In genomic region chr7:99415513-99416127, GRCh38 we compare ENCODE assay signal across 6 cellular contexts. TPM values are rescaled to one million over a fixed set of nuclear protein-coding genes. Genes with fewer than 3 reads are reported as not detected.
DNase-seq lines count a peak whose midpoint lies in the region; TF ChIP-seq lines count a peak whose summit lies in the region.
"Not testable (repeated sequence)": the region's sequence is repeated elsewhere in the genome, so short reads cannot be mapped to it uniquely, and the experiment has no call there.

No MANE protein-coding gene starts in this region.

- CTCF ChIA-PET in A673 (lab: Charles Lee), result not testable (repeated sequence)

- H3K36me3 Mint-ChIP-seq in neural crest cell (ENCODE audit: low read depth), result peaks cover 37% of the 10 kb centered on the region

- not testable (repeated sequence) for BruUV-seq in A673 (replicated peaks; lab: Mats Ljungman, UMichigan)

- intact Hi-C loops in A673 (cut with micrococcal nuclease; ENCODE audit: unreplicated experiment), result not testable (repeated sequence)

- H3K4me3 Mint-ChIP-seq in neural crest cell, result peak overlapping the region; percentile 56

- H3K4me1 ChIP-seq in A673 (ENCODE audit: insufficient read depth, low read length, poor library complexity, severe bottlenecking); HAP-1: not testable (repeated sequence)

- POLR2A ChIA-PET in A673 (lab: Charles Lee; ENCODE audit: low non-redundant PET), result interaction anchor here (0.6 kb wide), 1 partner anchor 298 kb away, joined by 3 read pairs; no protein-coding TSS in a partner anchor

- TF ChIP-seq CTCF in A673 (conservative IDR thresholded peaks at IDR 0.05; ENCODE audit: low read depth, low read length), result peak; percentile 55
- TF ChIP-seq CTCF in fibroblast of villous mesenchyme (IDR thresholded peaks at IDR 0.05; ENCODE audit: insufficient read depth, low read depth, low read length), result peak; percentile 74
- TF ChIP-seq CTCF in neural crest cell (conservative IDR thresholded peaks at IDR 0.05), result peak; percentile 70

- DNase-seq in A673 (ENCODE audit: low spot score) (peak; percentile 53), HAP-1 (ENCODE audit: low spot score in 2 of 2) (peak; percentile 31 to 75), fibroblast of villous mesenchyme (ENCODE audit: low read depth) (peak; percentile 64), neural crest cell (ENCODE audit: low read depth, low spot score) (peak; percentile 60)
- peak; percentile 11 for DNase-seq in NK-92 treated with Interleukin-12 subunit alpha and Interleukin-12 subunit beta, amount 100 ng/mL, for 24 hours (lab: John Stamatoyannopoulos, UW)
- peak; percentile 72 for DNase-seq in activated effector memory CD4-positive, alpha-beta T cell treated with anti-CD3 and anti-CD28 coated beads, Interleukin-2, amount 50 U/mL, for 16 hours

- not testable (repeated sequence) for H3K27ac ChIP-seq in A673 (ENCODE audit: low read depth, low read length, poor library complexity, severe bottlenecking)

- in situ Hi-C loops in HAP-1 (cut with MboI; ENCODE audit: low sequenced_read_pairs), result not testable (repeated sequence)

- not testable (repeated sequence) for H3K4me1 Mint-ChIP-seq in neural crest cell

- not testable (repeated sequence) for H3K4me3 ChIP-seq in A673 (ENCODE audit: low read depth, low read length, poor library complexity, severe bottlenecking); HAP-1; fibroblast of villous mesenchyme (ENCODE audit: low read depth, low read length)

- H3K36me3 ChIP-seq in A673 (ENCODE audit: insufficient read depth, low read length, poor library complexity, severe bottlenecking) (peaks cover 92% of the 10 kb centered on the region), HAP-1 (replicated peaks) (peaks cover 85% of the 10 kb centered on the region)

- H3K27ac Mint-ChIP-seq in neural crest cell (ENCODE audit: unreplicated experiment), result not testable (repeated sequence)

- not testable (repeated sequence) for H3K27me3 ChIP-seq in A673 (replicated peaks; ENCODE audit: insufficient read depth, low read depth, low read length, poor library complexity); HAP-1 (ENCODE audit: low read depth)

- H3K9me3 Mint-ChIP-seq in neural crest cell, result not testable (repeated sequence)

- not testable (repeated sequence) for H3K9me3 ChIP-seq in A673 (ENCODE audit: low read depth, low read length, poor library complexity, severe bottlenecking); HAP-1

- not testable (repeated sequence) for H3K27me3 Mint-ChIP-seq in neural crest cell (ENCODE audit: low read depth)

RNA-seq across cellular contexts. Expression of gene BUD31, which starts 6.9 kb away (rescaled TPM):
- total RNA-seq in A673 (2021) (180 and 194 TPM in 2 replicates), fibroblast of villous mesenchyme (101 and 170 TPM in 2 replicates), neural crest cell (107 and 108 TPM in 2 replicates)

RNA-seq across cellular contexts. Expression of gene PDAP1, which starts 7.2 kb away (rescaled TPM):
- total RNA-seq in A673 (2021) (157 and 164 TPM in 2 replicates), fibroblast of villous mesenchyme (34.5 and 38.0 TPM in 2 replicates), neural crest cell (146 and 155 TPM in 2 replicates)

RNA-seq across cellular contexts. Expression of gene PTCD1, which starts 23.0 kb away (rescaled TPM):
- 8.4 and 11.8 TPM in 2 replicates for total RNA-seq in A673 (2021)
- total RNA-seq in fibroblast of villous mesenchyme, result 7.7 and 8.2 TPM in 2 replicates
- 9.7 and 11.1 TPM in 2 replicates for total RNA-seq in neural crest cell

RNA-seq across cellular contexts. Expression of gene CPSF4, which starts 23.1 kb away (rescaled TPM):
- total RNA-seq in A673 (2021) (75.3 and 87.5 TPM in 2 replicates), fibroblast of villous mesenchyme (33.8 and 38.4 TPM in 2 replicates), neural crest cell (111 and 117 TPM in 2 replicates)

RNA-seq across cellular contexts. Expression of gene ARPC1B, which starts 41.1 kb away (rescaled TPM):
- 29.9 and 39.8 TPM in 2 replicates for total RNA-seq in A673 (2021)
- 186 and 241 TPM in 2 replicates for total RNA-seq in fibroblast of villous mesenchyme
- total RNA-seq in neural crest cell, result 67.7 and 71.6 TPM in 2 replicates

Comparison
In these comparisons a context has a peak if more than half of its experiments do, and no peak if none do; other contexts are left out.
1. DNase-seq: peak in every context shown above with its lines; median percentile 72 in activated effector memory CD4-positive, alpha-beta T cell treated with anti-CD3 and anti-CD28 coated beads, Interleukin-2, amount 50 U/mL, for 16 hours; 64 in fibroblast of villous mesenchyme; 60 in neural crest cell; 53 in A673; 53 in HAP-1; 11 in NK-92 treated with Interleukin-12 subunit alpha and Interleukin-12 subunit beta, amount 100 ng/mL, for 24 hours.